ENCODE assay signal across 35 cellular contexts in the genomic region with DNA sequence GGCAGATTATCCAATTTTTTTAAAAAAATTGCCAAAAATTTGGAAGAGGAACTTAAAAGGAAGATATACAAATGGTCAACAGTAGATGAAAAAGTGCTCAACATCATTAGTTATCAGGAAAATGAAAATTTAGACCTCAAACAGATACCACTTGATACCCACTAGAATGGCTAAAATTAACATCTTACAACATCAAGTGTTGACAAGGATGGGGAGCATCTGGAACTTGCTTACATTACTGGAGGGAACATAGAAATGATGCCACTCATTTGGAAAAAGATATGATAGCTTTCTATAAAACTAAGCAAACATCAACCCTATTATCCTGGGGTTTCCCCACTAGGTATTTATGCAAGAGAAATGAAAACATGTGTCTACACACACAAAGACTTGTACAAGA.
"Had no signal": no experiment of that assay in that cellular context is flagged by ENCODE, and none has a peak within 500 bp of the region (broad histone marks: within the 10 kb centered on the region; RNA-seq: fewer than 3 reads in every experiment).

No MANE protein-coding gene starts in this region.

- H3K4me3 ChIP-seq: MG63 had no signal

- H3K36me3 ChIP-seq: MG63 had no signal

- H3K27me3 ChIP-seq: MG63 had no signal

- DNase-seq: Karpas-422, Kasumi-1, MG63, MM.1S, MV-4-11, NCI-H1048, NCI-H1092, NCI-H1092 treated with DMSO at 0.1 percent for 48 hours, NCI-H1105, NCI-H1105 treated with DMSO at 0.1 percent for 48 hours, NCI-H1417, NCI-H1417 treated with DMSO at 0.1 percent for 48 hours, NCI-H1436, NCI-H1436 treated with DMSO at 0.1 percent for 48 hours, NCI-H146, NCI-H1694, NCI-H1694 treated with DMSO at 0.1 percent for 48 hours, NCI-H187, NCI-H187 treated with DMSO at 0.1 percent for 48 hours, NCI-H1930, NCI-H2029, NCI-H2029 treated with DMSO at 0.1 percent for 48 hours, NCI-H2081, NCI-H2081 treated with DMSO at 0.1 percent for 48 hours, NCI-H2107, NCI-H2171, NCI-H2171 treated with DMSO at 0.1 percent for 48 hours, NCI-H2227 treated with DMSO at 0.1 percent for 48 hours, NCI-H226, NCI-H345, NCI-H446, NCI-H446 treated with DMSO at 0.1 percent for 48 hours, NCI-H510A, NCI-H510A treated with DMSO at 0.1 percent for 48 hours, NCI-H524 had no signal
